Comparison of ENCODE assay signal across 12 cellular contexts in genomic region chr10:74963549-74963948, GRCh38.
A peak's percentile ranks its signal among the peaks of the same experiment; 100 is the strongest.
DNase-seq lines count a peak whose midpoint lies in the region; ATAC-seq and TF ChIP-seq lines count a peak whose summit lies in the region.
"Had no signal": no experiment of that assay in that cellular context is flagged by ENCODE, and none has a peak within 500 bp of the region (broad histone marks: within the 10 kb centered on the region; RNA-seq: fewer than 3 reads in every experiment).

No MANE protein-coding gene starts in this region.

- H3K36me3 Mint-ChIP-seq in activated naive CD8-positive, alpha-beta T cell treated with anti-CD3 and anti-CD28 coated beads, Interleukin-2, amount 50 U/mL, for 24 hours (ENCODE audit: low read depth) = peaks cover 18% of the 10 kb centered on the region

- H3K9me3 ChIP-seq in BE2C = no peaks in the 10 kb centered on the region
- H3K9me3 ChIP-seq: esophagus squamous epithelium, right lobe of liver had no signal

- no peak overlapping the region for H3K27ac Mint-ChIP-seq in activated naive CD8-positive, alpha-beta T cell treated with anti-CD3 and anti-CD28 coated beads, Interleukin-2, amount 50 U/mL, for 24 hours

- DNase-seq in GM10266 (ENCODE audit: extremely low spot score) (peak; percentile 34), mesenteric fat pad (ENCODE audit: low spot score) (no peak), OCI-M1 (lab: John Stamatoyannopoulos, UW) (no peak), BE2C (no peak), AG08396 (ENCODE audit: low spot score) (no peak)
- no peak for DNase-seq in activated naive CD8-positive, alpha-beta T cell treated with anti-CD3 and anti-CD28 coated beads, Interleukin-2, amount 50 U/mL, for 24 hours
- DNase-seq: activated effector memory CD4-positive, alpha-beta T cell treated with Interleukin-2 at 50 U/mL for 16 hours; esophagus squamous epithelium; right lobe of liver; SIG-M5 had no signal

- no peaks in the 10 kb centered on the region for H3K27me3 Mint-ChIP-seq in activated naive CD8-positive, alpha-beta T cell treated with anti-CD3 and anti-CD28 coated beads, Interleukin-2, amount 50 U/mL, for 24 hours

- peaks cover 44% of the 10 kb centered on the region for H3K4me1 Mint-ChIP-seq in activated naive CD8-positive, alpha-beta T cell treated with anti-CD3 and anti-CD28 coated beads, Interleukin-2, amount 50 U/mL, for 24 hours

- no peaks in the 10 kb centered on the region for H3K36me3 ChIP-seq in BE2C
- H3K36me3 ChIP-seq: right lobe of liver had no signal

- H3K27me3 ChIP-seq in BE2C = no peaks in the 10 kb centered on the region
- H3K27me3 ChIP-seq: esophagus squamous epithelium, right lobe of liver had no signal

- peak; percentile 92 for ATAC-seq in GM19351 (IDR thresholded peaks at IDR 0.05; ENCODE audit: unreplicated experiment)
- peak; percentile 48 for ATAC-seq in HG03139 (IDR thresholded peaks at IDR 0.05; ENCODE audit: unreplicated experiment)
- ATAC-seq in activated naive CD8-positive, alpha-beta T cell treated with anti-CD3 and anti-CD28 coated beads, Interleukin-2, amount 50 U/mL, for 24 hours = peak; percentile 71
- ATAC-seq: right lobe of liver had no signal

- H3K4me3 Mint-ChIP-seq in activated naive CD8-positive, alpha-beta T cell treated with anti-CD3 and anti-CD28 coated beads, Interleukin-2, amount 50 U/mL, for 24 hours = no peak overlapping the region

- no peak overlapping the region for H3K4me3 ChIP-seq in BE2C (ENCODE audit: low read depth, low read length)
- H3K4me3 ChIP-seq: esophagus squamous epithelium, right lobe of liver had no signal

- peaks cover 4% of the 10 kb centered on the region for H3K9me3 Mint-ChIP-seq in activated naive CD8-positive, alpha-beta T cell treated with anti-CD3 and anti-CD28 coated beads, Interleukin-2, amount 50 U/mL, for 24 hours

- no peak for TF ChIP-seq CTCF in GM10266 (IDR thresholded peaks at IDR 0.05; ENCODE audit: control insufficient read depth, insufficient read depth, low read depth, missing control alignments)
- TF ChIP-seq CTCF in BE2C (IDR thresholded peaks at IDR 0.05; ENCODE audit: low read depth, low read length) = no peak

- H3K4me1 ChIP-seq in BE2C = no peaks in the 10 kb centered on the region
